1 cellular context compared by ENCODE assay signal in genomic region chr10:91163709-91164474, GRCh38.
A peak's percentile ranks its signal among the peaks of the same experiment; 100 is the strongest.
TF ChIP-seq lines count a peak whose summit lies in the region.

No MANE protein-coding gene starts in this region.

TF ChIP-seq in HEK293, 187 proteins besides CTCF, POLR2A, EP300 and RAD21 (continued from another document):
- TF ChIP-seq ZNF214 (tag by site-specific recombination; IDR thresholded peaks at IDR 0.05; ENCODE audit: borderline replicate concordance), result no peak
- no peak for TF ChIP-seq FEZF1 (tag by site-specific recombination; IDR thresholded peaks at IDR 0.05)
- peak; percentile 95 for TF ChIP-seq ZNF692 (tag by site-specific recombination; IDR thresholded peaks at IDR 0.05)
- no peak for TF ChIP-seq ZNF221 (tag by site-specific recombination; IDR thresholded peaks at IDR 0.05; ENCODE audit: borderline replicate concordance)
- peak; percentile 82 for TF ChIP-seq PATZ1 (tag by site-specific recombination; IDR thresholded peaks at IDR 0.05)
- peak; percentile 84 for TF ChIP-seq ZNF341 (tag by site-specific recombination; IDR thresholded peaks at IDR 0.05; ENCODE audit: low read depth)
- peak; percentile 83 for TF ChIP-seq GLIS2 (tag by site-specific recombination; IDR thresholded peaks at IDR 0.05)
- TF ChIP-seq HIC1 (tag by site-specific recombination; IDR thresholded peaks at IDR 0.05), result peak; percentile 55; the same call in 1 of the 2 replicates
- peak; percentile 96 for TF ChIP-seq ZBTB8A (tag by site-specific recombination; IDR thresholded peaks at IDR 0.05)
- TF ChIP-seq PRDM10 (tag by site-specific recombination; IDR thresholded peaks at IDR 0.05), result peak; percentile 68
- peak; percentile 72 for TF ChIP-seq GLIS1 (tag by site-specific recombination; IDR thresholded peaks at IDR 0.05)
- TF ChIP-seq ZNF248 (tag by site-specific recombination; IDR thresholded peaks at IDR 0.05), result no peak
- TF ChIP-seq ZEB2 (tag by site-specific recombination; IDR thresholded peaks at IDR 0.05), result peak; percentile 70
- TF ChIP-seq ZNF514 (tag by site-specific recombination; IDR thresholded peaks at IDR 0.05), result no peak
- no peak for TF ChIP-seq ZNF830 (tag by site-specific recombination; IDR thresholded peaks at IDR 0.05; ENCODE audit: low read depth)
- 0 out of 2 replicates have a peak, but pooled peaks have one; percentile 36 for TF ChIP-seq ZNF2 (tag by site-specific recombination; IDR thresholded peaks at IDR 0.05)
- TF ChIP-seq ZNF610 (tag by site-specific recombination; IDR thresholded peaks at IDR 0.05; ENCODE audit: borderline replicate concordance), result no peak
- no peak for TF ChIP-seq ZBTB1 (tag by site-specific recombination; IDR thresholded peaks at IDR 0.05)
- TF ChIP-seq KLF17 (tag by site-specific recombination; IDR thresholded peaks at IDR 0.05), result peak; percentile 54; the same call in 1 of the 2 replicates
- TF ChIP-seq SP7 (tag by site-specific recombination; IDR thresholded peaks at IDR 0.05), result 0 out of 2 replicates have a peak, but pooled peaks have one; percentile 55
- TF ChIP-seq REST (tag by site-specific recombination; IDR thresholded peaks at IDR 0.05), result no peak
- peak; percentile 70 for TF ChIP-seq KLF1 (tag by site-specific recombination; IDR thresholded peaks at IDR 0.05)
- TF ChIP-seq KLF8 (tag by site-specific recombination; IDR thresholded peaks at IDR 0.05), result peak; percentile 50; the same call in 1 of the 2 replicates
- peak; percentile 53; the same call in 1 of the 2 replicates for TF ChIP-seq ZBTB20 (tag by site-specific recombination; IDR thresholded peaks at IDR 0.05)
- peak; percentile 47; the same call in 1 of the 2 replicates for TF ChIP-seq ZBTB11 (tag by site-specific recombination; conservative IDR thresholded peaks at IDR 0.05; ENCODE audit: low read depth)
- TF ChIP-seq ZXDB (tag by site-specific recombination; IDR thresholded peaks at IDR 0.05), result 0 out of 2 replicates have a peak, but pooled peaks have one; percentile 11
- 0 out of 2 replicates have a peak, but pooled peaks have one; percentile 21 for TF ChIP-seq SP2 (tag by site-specific recombination; IDR thresholded peaks at IDR 0.05)
